ENCODE assay signal across 8 cellular contexts in genomic region chr11:62707277-62707771, GRCh38. TPM values are rescaled to one million over a fixed set of nuclear protein-coding genes. Genes with fewer than 3 reads are reported as not detected.
DNase-seq lines count a peak whose midpoint lies in the region; ATAC-seq, FAIRE-seq and TF ChIP-seq lines count a peak whose summit lies in the region.

Gene BSCL2, minus strand, starts transcription at chr11:62707424. Its CDS starts 229 bp downstream, at chr11:62707195.
Gene GNG3, plus strand, starts transcription at chr11:62707676. Its CDS starts 620 bp downstream, at chr11:62708296.

- H2BK5ac ChIP-seq in H1 (ENCODE audit: low read depth, low read length), result peak within 1 kb of the TSS; percentile 86

- no TSS peak for BruUV-seq in PC-3 (replicated peaks; lab: Mats Ljungman, UMichigan)

- H3K4me1 ChIP-seq in PC-3 (ENCODE audit: insufficient read depth, low read length), result peaks cover 17% of the 10 kb centered on the region
- peaks cover 7 to 34% (median 20%) of the 10 kb centered on the region in 4 experiments for H3K4me1 ChIP-seq in H1 (replicated peaks in 1 of 4; ENCODE audit: control insufficient read depth in 3 of 4, insufficient read depth in 4 of 4, low read length in 3 of 4)
- peaks cover 41 to 46% of the 10 kb centered on the region in 2 donors for H3K4me1 ChIP-seq in naive thymus-derived CD4-positive, alpha-beta T cell (ENCODE audit: control insufficient read depth in 2 of 2, insufficient read depth in 2 of 2, low read length in 2 of 2)

- peak within 1 kb of the TSS; percentile 82 for H3K4me3 ChIP-seq in GM06990 (replicated peaks; ENCODE audit: low read depth, low read length)
- peak within 1 kb of the TSS; percentile 87 for H3K4me3 ChIP-seq in PC-3 (ENCODE audit: low read length)
- H3K4me3 ChIP-seq in H1 (ENCODE audit: extremely low read depth in 1 of 4, insufficient read depth in 2 of 4, low read depth in 3 of 4, low read length in 4 of 4), result peak within 1 kb of the TSS; percentile 68 to 89 (median 84)
- H3K4me3 ChIP-seq in naive thymus-derived CD4-positive, alpha-beta T cell (ENCODE audit: low read length), result peak within 1 kb of the TSS; percentile 77

- H3K79me2 ChIP-seq in PC-3 (ENCODE audit: low read length), result 0 out of 2 replicates have a peak, but pooled peaks cover 5% of the 10 kb centered on the region
- H3K79me2 ChIP-seq in H1 (ENCODE audit: control insufficient read depth in 1 of 2, insufficient read depth in 2 of 2, low read length in 2 of 2), result peaks cover 0 to 7% of the 10 kb centered on the region in 2 experiments; a peak in 1 of 4 replicates

- H3K9me3 Mint-ChIP-seq in naive thymus-derived CD4-positive, alpha-beta T cell, result peaks cover 0 to 4% (median 0%) of the 10 kb centered on the region in 11 donors

- H3K4ac ChIP-seq in H1 (replicated peaks; ENCODE audit: insufficient read length, low read depth, low read length), result peak within 1 kb of the TSS; percentile 75

- peak within 1 kb of the TSS; percentile 25 for H2AK5ac ChIP-seq in H1 (ENCODE audit: low read depth, low read length)

- H2AFZ ChIP-seq in PC-3 (ENCODE audit: low read length), result peak within 1 kb of the TSS; percentile 76
- no peak within 1 kb of the TSS for H2AFZ ChIP-seq in H1 (ENCODE audit: low read length)

- peaks cover 3% of the 10 kb centered on the region for H3K36me3 ChIP-seq in GM06990 (ENCODE audit: control insufficient read depth, insufficient read depth, low read length)
- peaks cover 25% of the 10 kb centered on the region for H3K36me3 ChIP-seq in PC-3 (ENCODE audit: low read depth, low read length)
- peaks cover 4 to 19% (median 9%) of the 10 kb centered on the region in 4 experiments; a peak in 7 of 8 replicates for H3K36me3 ChIP-seq in H1 (ENCODE audit: control insufficient read depth in 2 of 4, insufficient read depth in 4 of 4, low read length in 3 of 4)
- H3K36me3 ChIP-seq in naive thymus-derived CD4-positive, alpha-beta T cell (ENCODE audit: control insufficient read depth in 2 of 3, insufficient read depth in 3 of 3, low read length in 3 of 3), result peaks cover 0 to 5% (median 0%) of the 10 kb centered on the region in 3 experiments

- H2BK15ac ChIP-seq in H1 (ENCODE audit: low read length), result peak within 1 kb of the TSS; percentile 81; the same call in 1 of the 2 replicates

- H3K27me3 ChIP-seq in GM06990 (replicated peaks; ENCODE audit: control insufficient read depth, insufficient read depth, low read length), result no peaks in the 10 kb centered on the region
- H3K27me3 ChIP-seq in PC-3 (ENCODE audit: low read length), result no peaks in the 10 kb centered on the region
- no peaks in the 10 kb centered on the region for H3K27me3 ChIP-seq in H1 (replicated peaks in 1 of 4; ENCODE audit: control insufficient read depth in 3 of 4, extremely low read depth in 1 of 4, insufficient read depth in 3 of 4, low read length in 3 of 4)
- no peaks in the 10 kb centered on the region for H3K27me3 ChIP-seq in naive thymus-derived CD4-positive, alpha-beta T cell (ENCODE audit: control insufficient read depth in 2 of 2, insufficient read depth in 2 of 2, low read length in 2 of 2)

- DNase-seq in GM06990 (ENCODE audit: extremely low read depth, insufficient read length), result no peak
- DNase-seq in PC-3, result no peak
- DNase-seq in H1 (ENCODE audit: low read depth in 1 of 2, low spot score in 2 of 2), result peak; percentile 93 to 96
- no peak for DNase-seq in naive thymus-derived CD4-positive, alpha-beta T cell
- no peak for DNase-seq in SIG-M5 treated with dmso at 0.1 percent for 504 hours (lab: John Stamatoyannopoulos, UW; ENCODE audit: unreplicated experiment)
- DNase-seq in GF-D8 (lab: John Stamatoyannopoulos, UW), result no peak

- 2% methylated on average over 9 of the region's 9 CpGs; no CpG with 5 or more reads in 1 of the 2 experiments for WGBS in H1 (ENCODE audit: extremely low coverage in 1 of 2, insufficient coverage in 1 of 2, insufficient read length in 1 of 2, insufficient replicate concordance in 2 of 2, low coverage in 1 of 2, low lambda C conversion rate in 2 of 2, missing lambda C conversion rate in 1 of 2), 2 experiments

- ATAC-seq in PC-3, result no peak
- ATAC-seq in naive thymus-derived CD4-positive, alpha-beta T cell, result no peak
- no peak for ATAC-seq in HG03432 (IDR thresholded peaks at IDR 0.05; ENCODE audit: unreplicated experiment)
- ATAC-seq in GM21381 (IDR thresholded peaks at IDR 0.05; ENCODE audit: unreplicated experiment), result no peak

- H3K14ac ChIP-seq in H1 (ENCODE audit: insufficient read length), result no peak within 1 kb of the TSS

- 0 out of 4 replicates have a peak, but pooled peaks of 1 of the 2 experiments have one; percentile 2 for TF ChIP-seq RAD21 in H1 (IDR thresholded peaks at IDR 0.05 in 1 of 2, conservative IDR thresholded peaks at IDR 0.05 in 1 of 2; ENCODE audit: low read depth in 2 of 2, low read length in 2 of 2)

- peak within 1 kb of the TSS; percentile 92 to 99 (median 96) for H3K4me3 Mint-ChIP-seq in naive thymus-derived CD4-positive, alpha-beta T cell

- peak within 1 kb of the TSS; percentile 79 for H3K18ac ChIP-seq in H1 (ENCODE audit: extremely low read depth, low read length)

- no peaks in the 10 kb centered on the region; the same call in 1 of the 2 replicates for H3K79me1 ChIP-seq in H1 (ENCODE audit: low read depth, low read length)

- CTCF ChIA-PET in PC-3 (lab: Charles Lee), result no interaction called here
- CTCF ChIA-PET in H1 (lab: Charles Lee; ENCODE audit: partially characterized antibody), result interaction anchor here (1.2 to 3.8 kb wide), 6 partner anchors 18 to 150 kb away, joined by 3 to 21 read pairs (median 6); partner anchors contain the start of genes C11orf98, CSKMT, LRRN4CL and TAF6L
- CTCF ChIA-PET in naive thymus-derived CD4-positive, alpha-beta T cell (lab: Charles Lee), result interaction anchor here (1.0 to 2.5 kb wide), 3 partner anchors 26 to 115 kb away, joined by 4 to 10 read pairs (median 4); partner anchors contain the start of gene TUT1

- H3K9me2 ChIP-seq in PC-3 (replicated peaks; ENCODE audit: low read length), result no peaks in the 10 kb centered on the region

- H3K9ac ChIP-seq in PC-3 (ENCODE audit: low read length) (no peak within 1 kb of the TSS), H1 (replicated peaks in 1 of 4; ENCODE audit: extremely low read depth in 1 of 4, low read depth in 3 of 4, low read length in 3 of 4) (peak within 1 kb of the TSS in 3 of 4 experiments; percentile 52 to 76 (median 74); a peak in 6 of 7 replicates)

- H3K56ac ChIP-seq in H1 (replicated peaks; ENCODE audit: insufficient read length, low read depth, low read length), result no peak within 1 kb of the TSS

- peak; percentile 43 to 100 for TF ChIP-seq EP300 in H1 (IDR thresholded peaks at IDR 0.05; ENCODE audit: borderline replicate concordance in 1 of 2, low read depth in 2 of 2, low read length in 2 of 2)

- intact Hi-C loops in PC-3 (cut with micrococcal nuclease), result loop anchor here (2.0 kb wide), 1 partner anchor 21 kb away; the partner anchor contains the start of gene TTC9C
- intact Hi-C loops in naive thymus-derived CD4-positive, alpha-beta T cell (cut with micrococcal nuclease), result loop anchor here (2.0 to 5.0 kb wide), 2 partner anchors 53 to 965 kb away; partner anchors contain the start of genes ATL3 (in 1 of the 2) and POLR2G (in 1 of the 2)

- H3K27me3 Mint-ChIP-seq in naive thymus-derived CD4-positive, alpha-beta T cell, result no peaks in the 10 kb centered on the region

- H3K27ac ChIP-seq in PC-3 (ENCODE audit: low read length) (0 out of 2 replicates have a peak within 1 kb of the TSS, but pooled peaks have one; percentile 2), H1 (ENCODE audit: low read depth, low read length) (peak within 1 kb of the TSS; percentile 46)
- H3K27ac ChIP-seq in naive thymus-derived CD4-positive, alpha-beta T cell (ENCODE audit: low read depth, low read length), result peak within 1 kb of the TSS; percentile 84

- peaks cover 6% of the 10 kb centered on the region for H3F3A ChIP-seq in PC-3 (ENCODE audit: low read length, unreplicated experiment)

- peak within 1 kb of the TSS; percentile 38 for H4K5ac ChIP-seq in H1 (ENCODE audit: insufficient read length, low read depth, low read length)

- TF ChIP-seq POLR2A in H1 (IDR thresholded peaks at IDR 0.05; ENCODE audit: control extremely low read depth in 1 of 2, low read depth in 2 of 2, low read length in 2 of 2), result no peak

- H3K4me2 ChIP-seq in PC-3 (ENCODE audit: low read length) (peak within 1 kb of the TSS; percentile 89), H1 (ENCODE audit: insufficient read depth in 1 of 2, low read depth in 2 of 2, low read length in 2 of 2) (peak within 1 kb of the TSS; percentile 99)

- peak within 1 kb of the TSS; percentile 94 to 99 (median 97) for H3K27ac Mint-ChIP-seq in naive thymus-derived CD4-positive, alpha-beta T cell

- peaks cover 17 to 53% (median 47%) of the 10 kb centered on the region in 7 donors for H3K4me1 Mint-ChIP-seq in naive thymus-derived CD4-positive, alpha-beta T cell

- H2BK20ac ChIP-seq in H1 (ENCODE audit: low read length), result 0 out of 2 replicates have a peak within 1 kb of the TSS, but pooled peaks have one; percentile 66

- H4K8ac ChIP-seq in H1 (ENCODE audit: extremely low read depth, insufficient read depth, low read length), result 0 out of 2 replicates have a peak within 1 kb of the TSS, but pooled peaks have one; percentile 7

- peaks cover 0 to 27% (median 8%) of the 10 kb centered on the region in 5 donors for H3K36me3 Mint-ChIP-seq in naive thymus-derived CD4-positive, alpha-beta T cell

- peak within 1 kb of the TSS; percentile 72 for H2BK120ac ChIP-seq in H1 (replicated peaks; ENCODE audit: low read depth, low read length)

- H4K91ac ChIP-seq in H1 (replicated peaks; ENCODE audit: insufficient read length, low read length), result peak within 1 kb of the TSS; percentile 67

- peak within 1 kb of the TSS; percentile 86; the same call in 1 of the 2 replicates for H2BK12ac ChIP-seq in H1 (ENCODE audit: low read depth, low read length)

- peaks cover 22% of the 10 kb centered on the region for H3K23me2 ChIP-seq in H1 (ENCODE audit: low read depth, low read length)

- H4K20me1 ChIP-seq in PC-3 (ENCODE audit: low read length) (no peaks in the 10 kb centered on the region), H1 (replicated peaks in 1 of 2; ENCODE audit: control insufficient read depth in 1 of 2, insufficient read depth in 2 of 2, low read length in 2 of 2) (no peaks in the 10 kb centered on the region)

- no peak within 1 kb of the TSS for H3K23ac ChIP-seq in H1 (ENCODE audit: insufficient read length)

- no peaks in the 10 kb centered on the region for H3K9me3 ChIP-seq in PC-3 (ENCODE audit: low read length)
- no peaks in the 10 kb centered on the region for H3K9me3 ChIP-seq in H1 (ENCODE audit: insufficient read depth in 2 of 2, low read depth in 1 of 2, low read length in 1 of 2)
- H3K9me3 ChIP-seq in naive thymus-derived CD4-positive, alpha-beta T cell (ENCODE audit: control insufficient read depth in 2 of 3, low read length in 3 of 3), result no peaks in the 10 kb centered on the region

- TF ChIP-seq CTCF in GM06990 (IDR thresholded peaks at IDR 0.05; ENCODE audit: insufficient read depth, low read length, poor library complexity, severe bottlenecking) (no peak), PC-3 (conservative IDR thresholded peaks at IDR 0.05; ENCODE audit: low read depth, low read length) (no peak), H1 (IDR thresholded peaks at IDR 0.05; ENCODE audit: control extremely low read depth in 1 of 3, insufficient read depth in 1 of 3, low read depth in 1 of 3, low read length in 3 of 3) (no peak)

- FAIRE-seq in H1 (lab: Jason Lieb, UNC), result peak; percentile 28

- POLR2A ChIA-PET in PC-3 (lab: Charles Lee; ENCODE audit: unreplicated experiment), result interaction anchor here (0.6 kb wide), 1 partner anchor 46 kb away, joined by 4 read pairs; the partner anchor contains the start of gene ZBTB3
- POLR2A ChIA-PET in H1 (lab: Charles Lee; ENCODE audit: partially characterized antibody), result interaction anchor here (0.6 to 61.4 kb wide), 27 partner anchors 9 to 420 kb away, joined by 3 to 2041 read pairs (median 9); partner anchors contain the start of genes C11orf98, CSKMT, EEF1G and EML3
- POLR2A ChIA-PET in naive thymus-derived CD4-positive, alpha-beta T cell (lab: Charles Lee), result interaction anchor here (0.6 to 13.6 kb wide), 21 partner anchors 16 to 1492 kb away, joined by 3 to 347 read pairs (median 8); partner anchors contain the start of genes C11orf98, CSKMT, EEF1G and EML3

RNA-seq across cellular contexts. Expression of gene BSCL2, which starts in this region (rescaled TPM):
- total RNA-seq in PC-3 (2014; rRNA removed), result 65.7 and 73.4 TPM in 2 replicates
- 59.5 and 73.7 TPM in 2 replicates for total RNA-seq in H1 (2021; fragmentation: NEBNext Ultra II Directional; extraction: Animal tissue kit (Norgen Biotek cat#: 25700))
- polyA plus RNA-seq in H1 (2011; rRNA removed), result 264 and 286 TPM in 2 replicates
- polyA plus RNA-seq in H1 (2011; cell fraction: cytosol; rRNA removed), result 123 TPM
- 173 TPM for polyA plus RNA-seq in H1 (2011; cell fraction: nucleus; rRNA removed)
- 70.0 to 120 TPM (median 108 TPM) in 4 replicates for polyA plus RNA-seq in H1 (2012, experiment 1 of 2)
- polyA plus RNA-seq in H1 (2012, experiment 2 of 2), result 184 TPM
- 89.2 TPM for polyA plus RNA-seq in H1 (2013, experiment 1 of 2)
- 99.4 TPM for polyA plus RNA-seq in H1 (2013, experiment 2 of 2)
- polyA minus RNA-seq in H1 (2011; rRNA and poly(A)+ RNA removed), result 159 and 168 TPM in 2 replicates
- 39.3 TPM for polyA minus RNA-seq in H1 (2011; cell fraction: cytosol; rRNA and poly(A)+ RNA removed)
- 59.6 TPM for polyA minus RNA-seq in H1 (2011; cell fraction: nucleus; rRNA and poly(A)+ RNA removed)
- 10 to 100 TPM; 28.4 to 53.9 (median 39.0) TPM for total RNA-seq in naive thymus-derived CD4-positive, alpha-beta T cell
- polyA plus RNA-seq in naive thymus-derived CD4-positive, alpha-beta T cell, result 10 to 100 TPM; 57.9 to 63.5 TPM

RNA-seq across cellular contexts. Expression of gene GNG3, which starts in this region (rescaled TPM):
- total RNA-seq in PC-3 (2014; rRNA removed), result not detected in 2 replicates
- total RNA-seq in H1 (2021; fragmentation: NEBNext Ultra II Directional; extraction: Animal tissue kit (Norgen Biotek cat#: 25700)), result 4.9 and 6.4 TPM in 2 replicates
- polyA plus RNA-seq in H1 (2011; rRNA removed), result 10.9 and 12.1 TPM in 2 replicates
- polyA plus RNA-seq in H1 (2011; cell fraction: cytosol; rRNA removed), result 6.2 TPM
- polyA plus RNA-seq in H1 (2011; cell fraction: nucleus; rRNA removed), result 6.7 TPM
- polyA plus RNA-seq in H1 (2012, experiment 1 of 2), result 8.8 to 11.0 TPM (median 9.4 TPM) in 4 replicates
- 18.5 TPM for polyA plus RNA-seq in H1 (2012, experiment 2 of 2)
- polyA plus RNA-seq in H1 (2013, experiment 1 of 2), result 3.3 TPM
- 4.1 TPM for polyA plus RNA-seq in H1 (2013, experiment 2 of 2)
- 5.5 and 7.9 TPM in 2 replicates for polyA minus RNA-seq in H1 (2011; rRNA and poly(A)+ RNA removed)
- polyA minus RNA-seq in H1 (2011; cell fraction: cytosol; rRNA and poly(A)+ RNA removed), result 4.6 TPM
- polyA minus RNA-seq in H1 (2011; cell fraction: nucleus; rRNA and poly(A)+ RNA removed), result 1.8 TPM
- not detected for total RNA-seq in naive thymus-derived CD4-positive, alpha-beta T cell
- not detected for polyA plus RNA-seq in naive thymus-derived CD4-positive, alpha-beta T cell

Comparison
In these comparisons a context has a peak if more than half of its experiments do, and no peak if none do; other contexts are left out.
1. DNase-seq: peak in H1 (2 of 2); none in GM06990 (single experiment), PC-3 (single experiment), naive thymus-derived CD4-positive, alpha-beta T cell (0 of 9), SIG-M5 treated with dmso at 0.1 percent for 504 hours (single experiment) and GF-D8 (single experiment).
2. H3K27ac ChIP-seq: peak in every context shown above with its lines; median percentile 84 in naive thymus-derived CD4-positive, alpha-beta T cell; 46 in H1; 2 in PC-3.
3. Peak in every context shown above with its lines, with median percentiles within 50 percentile points of each other: H3K4me3 ChIP-seq.